8 cellular contexts compared by ENCODE assay signal in genomic region chr1:211610779-211611556, GRCh38. TPM values are rescaled to one million over a fixed set of nuclear protein-coding genes. Genes with fewer than 3 reads are reported as not detected.
DNase-seq lines count a peak whose midpoint lies in the region; ATAC-seq and TF ChIP-seq lines count a peak whose summit lies in the region.
"Had no signal": no experiment of that assay in that cellular context is flagged by ENCODE, and none has a peak within 500 bp of the region (broad histone marks: within the 10 kb centered on the region; RNA-seq: fewer than 3 reads in every experiment).

No MANE protein-coding gene starts in this region.

- H3K4me1 ChIP-seq in Loucy (ENCODE audit: insufficient read depth, low read length, poor library complexity, severe bottlenecking) (peaks cover 32% of the 10 kb centered on the region), adrenal gland (replicated peaks in 1 of 2) (peaks cover 27 to 59% of the 10 kb centered on the region in 2 donors), spleen (peaks cover 10 to 86% (median 50%) of the 10 kb centered on the region in 6 donors)

- H3K9ac ChIP-seq in Loucy (ENCODE audit: low read depth, low read length, poor library complexity, severe bottlenecking) = no peak overlapping the region

- no peaks in the 10 kb centered on the region for H3K27me3 ChIP-seq in Loucy (ENCODE audit: insufficient read depth, low read length, poor library complexity, severe bottlenecking)
- H3K27me3 ChIP-seq in adrenal gland = no peaks in the 10 kb centered on the region
- no peaks in the 10 kb centered on the region for H3K27me3 ChIP-seq in spleen (replicated peaks in 1 of 7)

- H3K4me3 ChIP-seq in Loucy (ENCODE audit: low read length, poor library complexity, severe bottlenecking) = no peak overlapping the region
- H3K4me3 ChIP-seq in adrenal gland = no peak overlapping the region
- no peak overlapping the region for H3K4me3 ChIP-seq in spleen

- WGBS in adrenal gland, 4 donors = 31 to 42% (median 36%) methylated on average over 7 to 9 of the region's 9 CpGs
- WGBS in spleen, 5 donors = 51 to 63% (median 58%) methylated on average over 8 to 9 of the region's 9 CpGs

- peak overlapping the region; percentile 78; the same call in 1 of the 2 replicates for H2AFZ ChIP-seq in Loucy (ENCODE audit: low read length)

- no peak overlapping the region for H3K4me3 Mint-ChIP-seq in type B pancreatic cell
- H3K4me3 Mint-ChIP-seq: neural crest cell had no signal

- H3F3A ChIP-seq in Loucy (ENCODE audit: low read depth) = no peaks in the 10 kb centered on the region

- peak in 1 of 2 donors; percentile 54 for TF ChIP-seq POLR2A in adrenal gland (IDR thresholded peaks at IDR 0.05)
- no peak for TF ChIP-seq POLR2A in spleen (IDR thresholded peaks at IDR 0.05)

- H3K9me2 ChIP-seq in Loucy (replicated peaks; ENCODE audit: low read depth, low read length) = no peaks in the 10 kb centered on the region

- H3K27ac ChIP-seq in adrenal gland (peak overlapping the region; percentile 0 to 91 (median 61)), spleen (peak overlapping the region in 7 of 8 donors; percentile 70 to 94 (median 73))

- no peaks in the 10 kb centered on the region for H3K27me3 Mint-ChIP-seq in type B pancreatic cell

- H3K9me3 Mint-ChIP-seq in type B pancreatic cell = no peaks in the 10 kb centered on the region
- H3K9me3 Mint-ChIP-seq: neural crest cell had no signal

- H3K36me3 Mint-ChIP-seq in type B pancreatic cell = no peaks in the 10 kb centered on the region

- H4K20me1 ChIP-seq in Loucy (ENCODE audit: insufficient read depth, low read length, poor library complexity, severe bottlenecking) = no peaks in the 10 kb centered on the region

- H3K4me1 Mint-ChIP-seq in type B pancreatic cell (ENCODE audit: unreplicated experiment) = peaks cover 25% of the 10 kb centered on the region

- intact Hi-C loops in adrenal gland (cut with DNase I) = no loop called here
- intact Hi-C loops in left cardiac atrium (cut with DNase I) = no loop called here
- intact Hi-C loops in spleen (cut with DNase I; ENCODE audit: low total_unique reads) = no loop called here

- ATAC-seq in left cardiac atrium (peak; percentile 33 to 49), GM21723 (IDR thresholded peaks at IDR 0.05; ENCODE audit: unreplicated experiment) (no peak)

- H3K9me3 ChIP-seq in Loucy (ENCODE audit: insufficient read depth, low read depth, low read length) (no peaks in the 10 kb centered on the region), adrenal gland (replicated peaks in 1 of 3) (no peaks in the 10 kb centered on the region), spleen (no peaks in the 10 kb centered on the region)

- peak in 6 of 7 donors; percentile 78 to 89 (median 82) for DNase-seq in adrenal gland
- DNase-seq in left cardiac atrium = peak; percentile 72
- no peak for DNase-seq in spleen
- no peak for DNase-seq in activated T-cell treated with anti-CD3 and anti-CD28 coated beads, Interleukin-2, amount 50 U/mL, for 48 hours
- no peak for DNase-seq in type B pancreatic cell (ENCODE audit: extremely low spot score, unreplicated experiment)

- no peaks in the 10 kb centered on the region for H3K36me3 ChIP-seq in Loucy (ENCODE audit: insufficient read depth, low read length)
- no peaks in the 10 kb centered on the region for H3K36me3 ChIP-seq in adrenal gland (replicated peaks in 1 of 2)
- H3K36me3 ChIP-seq in spleen = no peaks in the 10 kb centered on the region

- no peak overlapping the region for H3K27ac Mint-ChIP-seq in type B pancreatic cell

- no peak overlapping the region for H3K4me2 ChIP-seq in Loucy (ENCODE audit: low read depth, low read length, poor library complexity, severe bottlenecking)

- TF ChIP-seq CTCF in Loucy (conservative IDR thresholded peaks at IDR 0.05; ENCODE audit: low read length) (no peak), adrenal gland (IDR thresholded peaks at IDR 0.05) (no peak), spleen (IDR thresholded peaks at IDR 0.05 in 8 of 11, conservative IDR thresholded peaks at IDR 0.05 in 3 of 11) (no peak), type B pancreatic cell (conservative IDR thresholded peaks at IDR 0.05) (no peak)

- no peaks in the 10 kb centered on the region for H3K79me2 ChIP-seq in Loucy (ENCODE audit: insufficient read depth, low read length)

RNA-seq across cellular contexts. Expression of gene SLC30A1, which starts 32.0 kb away (rescaled TPM):
- total RNA-seq in adrenal gland = 10 to 100 TPM; 22.1 to 82.6 (median 48.6) TPM
- polyA plus RNA-seq in adrenal gland = 10 to 100 TPM in 1 of 3 donors, 1 to 10 TPM in 2; 4.6 to 49.6 (median 6.4) TPM
- 10 to 100 TPM; 11.0 to 13.9 TPM for total RNA-seq in left cardiac atrium
- 10 to 100 TPM; 28.0 to 38.5 (median 32.8) TPM for total RNA-seq in spleen
- polyA plus RNA-seq in spleen = 1 to 10 TPM; 3.0 to 5.8 (median 3.3) TPM
- total RNA-seq in type B pancreatic cell (ENCODE audit: low replicate concordance) = 21.8 and 46.2 TPM in 2 replicates

Comparison
In these comparisons a context has a peak if more than half of its experiments do, and no peak if none do; other contexts are left out.
1. DNase-seq: peak in adrenal gland (6 of 7) and left cardiac atrium (single experiment); none in spleen (single experiment), activated T-cell treated with anti-CD3 and anti-CD28 coated beads, Interleukin-2, amount 50 U/mL, for 48 hours (0 of 2) and type B pancreatic cell (single experiment).